In the genomic region with DNA sequence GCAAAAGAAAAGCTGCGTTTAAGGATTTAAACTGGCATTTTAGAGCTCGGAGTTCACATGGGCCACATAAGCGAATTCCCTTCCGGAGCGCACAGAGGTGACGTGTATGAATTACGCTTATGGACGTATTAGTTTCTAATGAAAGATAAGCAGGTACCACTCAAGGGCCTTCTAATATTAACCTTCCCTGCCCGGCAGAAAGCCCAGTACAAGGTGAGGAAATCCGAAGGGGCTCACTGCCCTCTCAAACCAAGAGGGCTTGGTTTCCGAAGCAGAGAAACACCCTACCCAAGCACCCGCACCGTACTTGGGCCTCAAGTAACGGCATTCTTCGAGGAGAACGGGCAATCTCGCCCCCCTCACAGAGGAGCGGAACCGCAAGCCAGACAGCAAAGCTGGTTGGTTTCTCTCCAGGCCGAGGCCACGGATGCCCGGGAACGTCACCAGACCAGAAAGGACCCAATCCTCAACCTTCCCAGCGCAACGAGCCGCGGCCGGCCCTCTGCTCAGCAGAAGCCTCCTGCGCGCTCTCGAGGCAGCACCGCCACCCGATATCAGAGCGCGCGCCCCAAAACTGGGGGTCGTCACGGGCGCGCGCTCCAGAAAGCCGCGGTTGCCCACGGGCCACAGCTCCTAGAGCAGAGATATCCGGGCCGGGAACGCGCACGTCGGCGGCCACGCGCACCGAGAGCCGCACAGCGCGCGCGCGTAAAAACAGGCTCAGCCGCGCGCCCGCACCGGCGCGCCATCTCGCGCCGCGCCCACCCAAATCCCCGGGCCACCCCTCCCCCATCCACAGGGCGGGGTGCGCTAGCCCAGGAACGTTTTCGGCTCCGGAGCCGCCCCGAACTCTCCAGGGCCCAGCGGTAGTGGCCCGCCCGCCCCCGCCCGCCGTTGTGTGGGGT, we compare ENCODE assay signal across 8 cellular contexts. TPM values are rescaled to one million over a fixed set of nuclear protein-coding genes. Genes with fewer than 3 reads are reported as not detected.
DNase-seq lines count a peak whose midpoint lies in the region; ATAC-seq and TF ChIP-seq lines count a peak whose summit lies in the region.

No MANE protein-coding gene starts in this region.

- H3K9me2 ChIP-seq in PC-9 (ENCODE audit: insufficient read depth) = no peaks in the 10 kb centered on the region

- no peaks in the 10 kb centered on the region for H3K9me3 Mint-ChIP-seq in activated T-helper 2 cell treated with anti-CD3 and anti-CD28 coated beads, Interferon-gamma antibody, Interleukin-2, Interleukin-4, amounts not matched to agents 10 μg/mL and 5 μg/mL and 100 μg/mL, durations not matched to agents 14 hours and 24 hours and 36 hours
- no peaks in the 10 kb centered on the region for H3K9me3 Mint-ChIP-seq in nephron progenitor cell

- no peaks in the 10 kb centered on the region for H3K9me3 ChIP-seq in PC-9 (ENCODE audit: insufficient read depth, low read depth)

- peaks cover 24% of the 10 kb centered on the region for H3K4me1 Mint-ChIP-seq in activated T-helper 2 cell treated with anti-CD3 and anti-CD28 coated beads, Interferon-gamma antibody, Interleukin-2, Interleukin-4, amounts not matched to agents 10 μg/mL and 5 μg/mL and 100 μg/mL, durations not matched to agents 14 hours and 24 hours and 36 hours (ENCODE audit: low read depth)
- H3K4me1 Mint-ChIP-seq in nephron progenitor cell = peaks cover 37% of the 10 kb centered on the region

- TF ChIP-seq CTCF in PC-9 (conservative IDR thresholded peaks at IDR 0.05) (no peak), fibroblast of the aortic adventitia (IDR thresholded peaks at IDR 0.05; ENCODE audit: insufficient read depth, low read length) (no peak), nephron progenitor cell (IDR thresholded peaks at IDR 0.05) (no peak)

- H3K4me2 ChIP-seq in PC-9 = peak overlapping the region; percentile 93

- H3K79me2 ChIP-seq in PC-9 (ENCODE audit: low read depth) = peaks cover 51% of the 10 kb centered on the region

- CTCF ChIA-PET in PC-9 (lab: Charles Lee) = interaction anchor here (0.6 to 1.2 kb wide), 7 partner anchors 11 to 105 kb away, joined by 3 to 10 read pairs (median 4); partner anchors contain the start of gene USP19

- no peaks in the 10 kb centered on the region for H3K27me3 ChIP-seq in PC-9 (ENCODE audit: insufficient read depth, low read depth)

- POLR2A ChIA-PET in PC-9 (lab: Charles Lee; ENCODE audit: unreplicated experiment) = interaction anchor here (0.6 to 2.0 kb wide), 19 partner anchors 9 to 905 kb away, joined by 3 to 21 read pairs (median 5); partner anchors contain the start of genes CDC25A, NDUFAF3, RHOA and TCTA

- H3K27ac Mint-ChIP-seq in activated T-helper 2 cell treated with anti-CD3 and anti-CD28 coated beads, Interferon-gamma antibody, Interleukin-2, Interleukin-4, amounts not matched to agents 10 μg/mL and 5 μg/mL and 100 μg/mL, durations not matched to agents 14 hours and 24 hours and 36 hours = peak overlapping the region; percentile 91
- peak overlapping the region; percentile 97 for H3K27ac Mint-ChIP-seq in nephron progenitor cell

- BruUV-seq in PC-9 (replicated peaks; lab: Mats Ljungman, UMichigan) = TSS peak; percentile 81

- H3K4me1 ChIP-seq in PC-9 (replicated peaks; ENCODE audit: insufficient read depth) = peaks cover 17% of the 10 kb centered on the region

- no peaks in the 10 kb centered on the region for H3K27me3 Mint-ChIP-seq in activated T-helper 2 cell treated with anti-CD3 and anti-CD28 coated beads, Interferon-gamma antibody, Interleukin-2, Interleukin-4, amounts not matched to agents 10 μg/mL and 5 μg/mL and 100 μg/mL, durations not matched to agents 14 hours and 24 hours and 36 hours (ENCODE audit: low read depth)
- H3K27me3 Mint-ChIP-seq in nephron progenitor cell (ENCODE audit: low read depth, poor library complexity) = peaks cover 5% of the 10 kb centered on the region

- peak overlapping the region; percentile 87 for H3K27ac ChIP-seq in PC-9

- intact Hi-C loops in PC-9 (cut with micrococcal nuclease; ENCODE audit: unreplicated experiment) = loop anchor here (5.0 kb wide), 1 partner anchor 66 kb away; the partner anchor contains the start of gene IMPDH2
- intact Hi-C loops in activated T-helper 2 cell treated with anti-CD3 and anti-CD28 coated beads, Interferon-gamma antibody, Interleukin-2, Interleukin-4, amounts not matched to agents 10 μg/mL and 5 μg/mL and 100 μg/mL, durations not matched to agents 14 hours and 24 hours and 36 hours (cut with micrococcal nuclease) = loop anchor here (1.0 kb wide), 1 partner anchor 319 kb away; the partner anchor contains the start of gene TCTA

- H3K36me3 Mint-ChIP-seq in activated T-helper 2 cell treated with anti-CD3 and anti-CD28 coated beads, Interferon-gamma antibody, Interleukin-2, Interleukin-4, amounts not matched to agents 10 μg/mL and 5 μg/mL and 100 μg/mL, durations not matched to agents 14 hours and 24 hours and 36 hours (ENCODE audit: low read depth) = peaks cover 25% of the 10 kb centered on the region
- peaks cover 41% of the 10 kb centered on the region for H3K36me3 Mint-ChIP-seq in nephron progenitor cell (ENCODE audit: low read depth)

- H3F3A ChIP-seq in PC-9 (ENCODE audit: insufficient read depth, low read depth) = peaks cover 29% of the 10 kb centered on the region; the same call in 1 of the 2 replicates

- peak; percentile 34 for ATAC-seq in GM19467 (IDR thresholded peaks at IDR 0.05; ENCODE audit: unreplicated experiment)
- ATAC-seq in stimulated activated naive CD8-positive, alpha-beta T cell treated with anti-CD3 and anti-CD28 coated beads, Interleukin-15, Interleukin-2, amounts not matched to agents 100 U/mL and 50 U/mL, for 24 hours = peak; percentile 42

- peak overlapping the region; percentile 80 for H2AFZ ChIP-seq in PC-9

- H3K36me3 ChIP-seq in PC-9 (ENCODE audit: low read depth) = peaks cover 9% of the 10 kb centered on the region

- H3K4me3 ChIP-seq in PC-9 (peak overlapping the region; percentile 93), fibroblast of the aortic adventitia (ENCODE audit: low read depth, low read length) (peak overlapping the region; percentile 98)

- H3K4me3 Mint-ChIP-seq in activated T-helper 2 cell treated with anti-CD3 and anti-CD28 coated beads, Interferon-gamma antibody, Interleukin-2, Interleukin-4, amounts not matched to agents 10 μg/mL and 5 μg/mL and 100 μg/mL, durations not matched to agents 14 hours and 24 hours and 36 hours (ENCODE audit: low read depth) = peak overlapping the region; percentile 83
- peak overlapping the region; percentile 92 for H3K4me3 Mint-ChIP-seq in nephron progenitor cell

- peaks cover 20% of the 10 kb centered on the region for H4K20me1 ChIP-seq in PC-9 (ENCODE audit: insufficient read depth)

- DNase-seq in COLO668 (lab: John Stamatoyannopoulos, UW; ENCODE audit: unreplicated experiment) = peak; percentile 81
- DNase-seq in HPDE6-E6E7 (ENCODE audit: extremely low spot score) = peak; percentile 1
- DNase-seq in PC-9 = peak; percentile 63 to 67
- DNase-seq in activated T-helper 2 cell treated with anti-CD3 and anti-CD28 coated beads, Interferon-gamma antibody, Interleukin-2, Interleukin-4, amounts not matched to agents 10 μg/mL and 5 μg/mL and 100 μg/mL, durations not matched to agents 14 hours and 24 hours and 36 hours (ENCODE audit: low spot score) = peak; percentile 80
- DNase-seq in fibroblast of the aortic adventitia (ENCODE audit: low read depth) = peak; percentile 86
- peak; percentile 84 for DNase-seq in nephron progenitor cell
- peak; percentile 89 for DNase-seq in stimulated activated naive CD8-positive, alpha-beta T cell treated with anti-CD3 and anti-CD28 coated beads, Interleukin-15, Interleukin-2, amounts not matched to agents 100 U/mL and 50 U/mL, for 24 hours

RNA-seq across cellular contexts. Expression of gene QRICH1, which starts 0.7 kb away (rescaled TPM):
- total RNA-seq in PC-9 (2021) (84.8 and 87.5 TPM in 2 replicates), fibroblast of the aortic adventitia (ENCODE audit: low replicate concordance) (33.8 and 75.3 TPM in 2 replicates)
- total RNA-seq in activated T-helper 2 cell treated with anti-CD3 and anti-CD28 coated beads, Interferon-gamma antibody, Interleukin-2, Interleukin-4, amounts not matched to agents 10 μg/mL and 5 μg/mL and 100 μg/mL, durations not matched to agents 14 hours and 24 hours and 36 hours = 145 and 164 TPM in 2 replicates

RNA-seq across cellular contexts. Expression of gene QARS1, which starts 11.4 kb away (rescaled TPM):
- total RNA-seq in PC-9 (2021) = 334 and 337 TPM in 2 replicates
- total RNA-seq in activated T-helper 2 cell treated with anti-CD3 and anti-CD28 coated beads, Interferon-gamma antibody, Interleukin-2, Interleukin-4, amounts not matched to agents 10 μg/mL and 5 μg/mL and 100 μg/mL, durations not matched to agents 14 hours and 24 hours and 36 hours = 209 and 226 TPM in 2 replicates
- total RNA-seq in fibroblast of the aortic adventitia (ENCODE audit: low replicate concordance) = 306 and 348 TPM in 2 replicates

RNA-seq across cellular contexts. Expression of gene USP19, which starts 27.4 kb away (rescaled TPM):
- total RNA-seq in PC-9 (2021) (72.1 TPM in 2 replicates), fibroblast of the aortic adventitia (ENCODE audit: low replicate concordance) (23.7 and 36.0 TPM in 2 replicates)
- total RNA-seq in activated T-helper 2 cell treated with anti-CD3 and anti-CD28 coated beads, Interferon-gamma antibody, Interleukin-2, Interleukin-4, amounts not matched to agents 10 μg/mL and 5 μg/mL and 100 μg/mL, durations not matched to agents 14 hours and 24 hours and 36 hours = 47.9 and 54.8 TPM in 2 replicates

RNA-seq across cellular contexts. Expression of gene LAMB2, which starts 39.6 kb away (rescaled TPM):
- total RNA-seq in PC-9 (2021) (230 and 238 TPM in 2 replicates), fibroblast of the aortic adventitia (ENCODE audit: low replicate concordance) (202 and 937 TPM in 2 replicates)
- total RNA-seq in activated T-helper 2 cell treated with anti-CD3 and anti-CD28 coated beads, Interferon-gamma antibody, Interleukin-2, Interleukin-4, amounts not matched to agents 10 μg/mL and 5 μg/mL and 100 μg/mL, durations not matched to agents 14 hours and 24 hours and 36 hours = 0.34 TPM in 1 of 2 replicates, not detected in the other

Comparison
In these comparisons a context has a peak if more than half of its experiments do, and no peak if none do; other contexts are left out.
1. Peak in every context shown above with its lines: DNase-seq, ATAC-seq, H3K4me3 ChIP-seq and H3K27ac ChIP-seq.
2. DNase-seq: peak in every context shown above with its lines; median percentile 89 in stimulated activated naive CD8-positive, alpha-beta T cell treated with anti-CD3 and anti-CD28 coated beads, Interleukin-15, Interleukin-2, amounts not matched to agents 100 U/mL and 50 U/mL, for 24 hours; 86 in fibroblast of the aortic adventitia; 84 in nephron progenitor cell; 81 in COLO668; 80 in activated T-helper 2 cell treated with anti-CD3 and anti-CD28 coated beads, Interferon-gamma antibody, Interleukin-2, Interleukin-4, amounts not matched to agents 10 μg/mL and 5 μg/mL and 100 μg/mL, durations not matched to agents 14 hours and 24 hours and 36 hours; 65 in PC-9; 1 in HPDE6-E6E7.